In genomic region chr5:72816297-72817075, GRCh38 we compare ENCODE assay signal across 1 cellular context.
TF ChIP-seq lines count a peak whose summit lies in the region.

TSS of gene TNPO1 (plus strand) at chr5:72816661. CDS start at chr5:72816738, 77 bp downstream.

TF ChIP-seq in K562, 482 proteins besides CTCF, POLR2A, EP300 and RAD21 (continued from another document and continues in another):
- TF ChIP-seq TARDBP (IDR thresholded peaks at IDR 0.05) (peak; percentile 62; the same call in 1 of the 2 replicates), HDAC2 (IDR thresholded peaks at IDR 0.05) (no peak), SMARCC2 (IDR thresholded peaks at IDR 0.05; ENCODE audit: low read depth) (no peak), FOXK2 (conservative IDR thresholded peaks at IDR 0.05 in 1 of 2, IDR thresholded peaks at IDR 0.05 in 1 of 2; ENCODE audit: low read depth in 2 of 2) (no peak), NELFE (IDR thresholded peaks at IDR 0.05; ENCODE audit: insufficient read depth, insufficient read length) (no peak), RUNX1 (IDR thresholded peaks at IDR 0.05; ENCODE audit: low read depth) (no peak), ZBTB40 (IDR thresholded peaks at IDR 0.05) (no peak), ZBTB40 (CRISPR knock-in tag; IDR thresholded peaks at IDR 0.05) (no peak), DIDO1 (tag; IDR thresholded peaks at IDR 0.05; ENCODE audit: low read depth) (no peak), ZNF253 (CRISPR knock-in tag; conservative IDR thresholded peaks at IDR 0.05) (no peak), ZNF449 (CRISPR knock-in tag; IDR thresholded peaks at IDR 0.05) (no peak), CHD7 (IDR thresholded peaks at IDR 0.05; ENCODE audit: low read depth, low read length) (no peak), ZNF57 (CRISPR knock-in tag; IDR thresholded peaks at IDR 0.05) (no peak), ZNF140 (CRISPR knock-in tag; IDR thresholded peaks at IDR 0.05) (no peak), ZNF695 (CRISPR knock-in tag; IDR thresholded peaks at IDR 0.05) (no peak), SREBF1 (IDR thresholded peaks at IDR 0.05; ENCODE audit: borderline replicate concordance, low read depth, low read length) (no peak), GATAD2B (IDR thresholded peaks at IDR 0.05; ENCODE audit: borderline replicate concordance) (no peak), ZNF76 (CRISPR knock-in tag; IDR thresholded peaks at IDR 0.05; ENCODE audit: borderline replicate concordance) (no peak), DACH1 (IDR thresholded peaks at IDR 0.05; ENCODE audit: partially characterized antibody) (no peak), FOSL1 (tag; conservative IDR thresholded peaks at IDR 0.05) (no peak), MAFF (IDR thresholded peaks at IDR 0.05; ENCODE audit: low read length) (no peak), NFRKB (IDR thresholded peaks at IDR 0.05; ENCODE audit: low read depth) (no peak), ZNF282 (CRISPR knock-in tag; IDR thresholded peaks at IDR 0.05) (no peak), MAFK (IDR thresholded peaks at IDR 0.05; ENCODE audit: low read length) (no peak), ARID2 (IDR thresholded peaks at IDR 0.05) (no peak), CUX1 (CRISPR knock-in tag; IDR thresholded peaks at IDR 0.05) (no peak), TAL1 (IDR thresholded peaks at IDR 0.05) (no peak), CGGBP1 (CRISPR knock-in tag; IDR thresholded peaks at IDR 0.05) (peak; percentile 77; the same call in 1 of the 2 replicates), ESRRA (IDR thresholded peaks at IDR 0.05; ENCODE audit: borderline replicate concordance, low read depth) (peak; percentile 23; the same call in 1 of the 2 replicates), HOXB6 (CRISPR knock-in tag; IDR thresholded peaks at IDR 0.05; ENCODE audit: borderline replicate concordance) (no peak), PML (IDR thresholded peaks at IDR 0.05; ENCODE audit: low read length) (peak; percentile 54; the same call in 1 of the 2 replicates)
